In the genomic region with DNA sequence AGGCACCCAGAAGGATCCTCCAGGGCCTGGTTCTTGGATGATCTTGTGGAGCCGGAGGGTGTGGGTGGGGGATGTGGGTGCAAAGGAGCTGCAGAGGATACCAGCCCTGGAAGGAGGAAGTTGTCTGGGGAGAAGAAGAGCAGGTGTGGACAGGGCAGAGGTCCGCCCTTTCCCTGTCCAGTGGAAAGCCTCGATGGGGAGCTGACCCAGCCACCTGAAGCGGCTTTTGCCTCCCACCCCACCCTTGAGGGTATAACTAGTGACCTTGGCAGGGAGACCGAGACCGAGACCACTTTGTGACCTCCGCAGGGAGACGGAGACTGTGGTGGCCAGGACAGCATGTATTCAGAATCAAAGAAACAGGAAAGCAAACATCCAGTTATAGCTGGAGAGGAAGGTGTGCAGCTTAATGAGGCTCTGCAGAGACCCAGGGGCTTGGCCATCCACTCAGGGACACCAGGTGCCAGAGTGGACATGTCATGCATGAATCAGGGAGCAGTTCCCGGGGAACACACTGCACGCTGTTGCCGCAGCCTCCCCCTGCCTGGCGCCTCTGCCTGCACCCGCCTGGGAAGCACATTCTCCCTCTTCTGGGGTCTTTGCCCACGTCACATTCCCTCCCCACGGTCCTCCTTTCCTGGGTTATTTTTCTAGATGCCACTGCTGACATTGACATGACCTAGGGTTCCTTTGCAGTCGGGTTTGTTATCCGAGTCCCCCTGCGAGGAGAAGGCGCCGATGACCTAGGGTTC, we compare ENCODE assay signal across 14 cellular contexts.
DNase-seq lines count a peak whose midpoint lies in the region; ATAC-seq and TF ChIP-seq lines count a peak whose summit lies in the region.
"Had no signal": no experiment of that assay in that cellular context is flagged by ENCODE, and none has a peak within 500 bp of the region (broad histone marks: within the 10 kb centered on the region; RNA-seq: fewer than 3 reads in every experiment).

No MANE protein-coding gene starts in this region.

- H3K9me3 ChIP-seq in neuronal stem cell (replicated peaks in 1 of 2; ENCODE audit: control insufficient read depth in 2 of 2, insufficient read depth in 1 of 2, low read depth in 1 of 2, low read length in 2 of 2) (no peaks in the 10 kb centered on the region), SJCRH30 (replicated peaks) (no peaks in the 10 kb centered on the region)
- no peaks in the 10 kb centered on the region for H3K9me3 ChIP-seq in CD8-positive, alpha-beta memory T cell (ENCODE audit: low read length)
- H3K9me3 ChIP-seq: HAP-1 had no signal

- POLR2A ChIA-PET in CD8-positive, alpha-beta memory T cell (lab: Charles Lee) = no interaction called here

- TF ChIP-seq CTCF in CD14-positive monocyte (IDR thresholded peaks at IDR 0.05) = no peak

- H3K27me3 ChIP-seq in neuronal stem cell (ENCODE audit: control insufficient read depth in 3 of 3, insufficient read depth in 3 of 3, low read depth in 1 of 3, low read length in 3 of 3) (peaks cover 0 to 37% (median 0%) of the 10 kb centered on the region in 3 experiments), SJCRH30 (0 out of 2 replicates have a peak, but pooled peaks cover 4% of the 10 kb centered on the region)
- no peaks in the 10 kb centered on the region for H3K27me3 ChIP-seq in CD8-positive, alpha-beta memory T cell (ENCODE audit: insufficient read depth, low read length, poor library complexity, severe bottlenecking)

- no peaks in the 10 kb centered on the region for H3K4me1 Mint-ChIP-seq in CD14-positive monocyte
- H3K4me1 Mint-ChIP-seq in CD8-positive, alpha-beta memory T cell = no peaks in the 10 kb centered on the region
- H3K4me1 Mint-ChIP-seq: B cell had no signal

- peak overlapping the region; percentile 5 for H2AK5ac ChIP-seq in neuronal stem cell (ENCODE audit: low read depth, low read length)

- peaks cover 9% of the 10 kb centered on the region in 2 donors for H3K36me3 Mint-ChIP-seq in CD14-positive monocyte
- H3K36me3 Mint-ChIP-seq in CD8-positive, alpha-beta memory T cell = no peaks in the 10 kb centered on the region
- H3K36me3 Mint-ChIP-seq: CD8-positive, alpha-beta T cell had no signal

- H3K27me3 Mint-ChIP-seq in CD14-positive monocyte (ENCODE audit: low read depth in 3 of 3) = peaks cover 0 to 10% (median 8%) of the 10 kb centered on the region in 3 donors
- H3K27me3 Mint-ChIP-seq in CD8-positive, alpha-beta memory T cell = no peaks in the 10 kb centered on the region
- H3K27me3 Mint-ChIP-seq: B cell had no signal

- H3K79me1 ChIP-seq in neuronal stem cell (ENCODE audit: low read depth, low read length) = no peaks in the 10 kb centered on the region

- no peak overlapping the region for H3K9ac ChIP-seq in neuronal stem cell (ENCODE audit: low read depth, low read length, poor library complexity)

- no peak overlapping the region for H2BK15ac ChIP-seq in neuronal stem cell (ENCODE audit: low read length)

- no peak overlapping the region for H2BK120ac ChIP-seq in neuronal stem cell (ENCODE audit: low read depth, low read length)

- peaks cover 3 to 16% (median 9%) of the 10 kb centered on the region in 7 donors for H3K9me3 Mint-ChIP-seq in CD14-positive monocyte
- H3K9me3 Mint-ChIP-seq in CD8-positive, alpha-beta memory T cell = peaks cover 0 to 4% (median 0%) of the 10 kb centered on the region in 5 donors
- H3K9me3 Mint-ChIP-seq: CD8-positive, alpha-beta T cell had no signal

- peak; percentile 23 for DNase-seq in CD14-positive monocyte (ENCODE audit: low spot score)
- DNase-seq in DMS53 treated with DMSO at 0.1 percent for 48 hours (lab: John Stamatoyannopoulos, UW; ENCODE audit: unreplicated experiment) = peak; percentile 92
- peak; percentile 44 for DNase-seq in NCI-H2196 treated with DMSO at 0.1 percent for 48 hours (lab: John Stamatoyannopoulos, UW; ENCODE audit: unreplicated experiment)
- DNase-seq in neuronal stem cell (ENCODE audit: low spot score) = no peak
- no peak for DNase-seq in CD8-positive, alpha-beta memory T cell
- no peak for DNase-seq in SJCRH30
- DNase-seq: CD8-positive, alpha-beta T cell; NCI-H1105 treated with DMSO at 0.1 percent for 48 hours; NCI-H345; NCI-H69; PC-9 had no signal

- no peak overlapping the region for H2BK12ac ChIP-seq in neuronal stem cell (ENCODE audit: low read length)

- no peak overlapping the region for H2AFZ ChIP-seq in neuronal stem cell (ENCODE audit: low read length)
- H2AFZ ChIP-seq: PC-9 had no signal

- CTCF ChIA-PET in CD8-positive, alpha-beta memory T cell (lab: Charles Lee) = no interaction called here

- intact Hi-C loops in CD14-positive monocyte (cut with micrococcal nuclease) = no loop called here

- H3K4me2 ChIP-seq in neuronal stem cell (ENCODE audit: insufficient read depth, low read length, poor library complexity, severe bottlenecking) = no peak overlapping the region
- H3K4me2 ChIP-seq: PC-9 had no signal

- no peaks in the 10 kb centered on the region for H3K36me3 ChIP-seq in neuronal stem cell (replicated peaks in 1 of 2; ENCODE audit: control insufficient read depth in 2 of 2, insufficient read depth in 2 of 2, low read length in 2 of 2)
- no peaks in the 10 kb centered on the region for H3K36me3 ChIP-seq in CD8-positive, alpha-beta memory T cell (ENCODE audit: insufficient read depth, low read length)
- no peaks in the 10 kb centered on the region for H3K36me3 ChIP-seq in SJCRH30
- H3K36me3 ChIP-seq: HAP-1 had no signal

- no peak for ATAC-seq in GM21528 (IDR thresholded peaks at IDR 0.05; ENCODE audit: low FRiP score, unreplicated experiment)
- ATAC-seq: CD8-positive, alpha-beta T cell had no signal

- no peak overlapping the region for H4K91ac ChIP-seq in neuronal stem cell (ENCODE audit: low read depth, low read length, poor library complexity)

- no peak overlapping the region for H3K14ac ChIP-seq in neuronal stem cell (ENCODE audit: low read length)

- H4K8ac ChIP-seq in neuronal stem cell (ENCODE audit: low read depth, low read length) = no peak overlapping the region

- no peak overlapping the region for H3K27ac ChIP-seq in neuronal stem cell (replicated peaks; ENCODE audit: low read length)
- H3K27ac ChIP-seq in CD8-positive, alpha-beta memory T cell (ENCODE audit: low read depth, low read length) = no peak overlapping the region
- no peak overlapping the region for H3K27ac ChIP-seq in SJCRH30
- H3K27ac ChIP-seq: PC-9 had no signal

- H3K4me1 ChIP-seq in neuronal stem cell (ENCODE audit: control insufficient read depth in 2 of 2, insufficient read depth in 1 of 2, low read depth in 1 of 2, low read length in 2 of 2) (no peaks in the 10 kb centered on the region), SJCRH30 (no peaks in the 10 kb centered on the region)
- no peaks in the 10 kb centered on the region for H3K4me1 ChIP-seq in CD8-positive, alpha-beta memory T cell (ENCODE audit: insufficient read depth, low read length)
- H3K4me1 ChIP-seq: HAP-1 had no signal

- H3K4me3 Mint-ChIP-seq in CD14-positive monocyte = peak overlapping the region in 1 of 2 donors; percentile 2
- H3K4me3 Mint-ChIP-seq in CD8-positive, alpha-beta memory T cell = no peak overlapping the region
- H3K4me3 Mint-ChIP-seq: B cell; CD8-positive, alpha-beta T cell had no signal

- H3K18ac ChIP-seq in neuronal stem cell (ENCODE audit: low read length) = peak overlapping the region; percentile 13

- H3K23ac ChIP-seq in neuronal stem cell (ENCODE audit: low read depth, low read length, poor library complexity) = peak overlapping the region; percentile 29

- no peak overlapping the region for H3K4ac ChIP-seq in neuronal stem cell (ENCODE audit: low read length)

- peak overlapping the region; percentile 66 for H2BK5ac ChIP-seq in neuronal stem cell (ENCODE audit: low read length)

- WGBS in neuronal stem cell (ENCODE audit: extremely low coverage in 2 of 2, insufficient read length in 2 of 2, insufficient replicate concordance in 1 of 2), 2 donors = no CpG with 5 or more reads among the region's 20 CpGs

- H3K4me3 ChIP-seq in neuronal stem cell (ENCODE audit: low read length in 2 of 2) = peak overlapping the region in 1 of 2 donors; percentile 29
- no peak overlapping the region for H3K4me3 ChIP-seq in CD8-positive, alpha-beta memory T cell (ENCODE audit: low read length)
- no peak overlapping the region for H3K4me3 ChIP-seq in SJCRH30
- H3K4me3 ChIP-seq: HAP-1, PC-9 had no signal

- H3K27ac Mint-ChIP-seq in CD14-positive monocyte = peak overlapping the region in 1 of 7 donors; percentile 4
- no peak overlapping the region for H3K27ac Mint-ChIP-seq in CD8-positive, alpha-beta memory T cell
- H3K27ac Mint-ChIP-seq: B cell; CD8-positive, alpha-beta T cell had no signal

Comparison
In these comparisons a context has a peak if more than half of its experiments do, and no peak if none do; other contexts are left out.
1. DNase-seq: peak in CD14-positive monocyte (single experiment), DMS53 treated with DMSO at 0.1 percent for 48 hours (single experiment) and NCI-H2196 treated with DMSO at 0.1 percent for 48 hours (single experiment); none in neuronal stem cell (single experiment), CD8-positive, alpha-beta memory T cell (0 of 5) and SJCRH30 (0 of 2).